ENCODE assay signal across 1 cellular context in the genomic region with DNA sequence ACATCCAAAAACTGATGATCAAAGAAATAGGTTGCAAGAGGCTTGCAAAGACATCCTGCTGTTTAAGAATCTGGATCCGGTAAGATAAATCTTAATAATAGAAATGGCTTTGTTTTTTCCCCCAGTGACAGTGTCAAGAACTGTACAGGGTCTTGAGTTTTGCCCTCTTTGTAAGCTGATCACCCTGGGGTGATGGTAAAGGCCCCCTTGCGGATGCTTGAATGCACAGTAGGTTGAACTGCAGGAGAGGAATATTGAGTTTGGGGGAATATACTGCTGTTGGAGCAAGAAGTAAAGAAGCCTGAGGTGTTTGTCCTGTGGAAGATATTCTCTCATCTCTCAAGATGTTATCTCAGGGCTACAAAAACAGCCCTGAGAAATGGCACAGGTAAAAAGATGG.
TF ChIP-seq lines count a peak whose summit lies in the region.

No MANE protein-coding gene starts in this region.

TF ChIP-seq in K562, 482 proteins besides CTCF, POLR2A, EP300 and RAD21:
- TF ChIP-seq, protein P1, sequence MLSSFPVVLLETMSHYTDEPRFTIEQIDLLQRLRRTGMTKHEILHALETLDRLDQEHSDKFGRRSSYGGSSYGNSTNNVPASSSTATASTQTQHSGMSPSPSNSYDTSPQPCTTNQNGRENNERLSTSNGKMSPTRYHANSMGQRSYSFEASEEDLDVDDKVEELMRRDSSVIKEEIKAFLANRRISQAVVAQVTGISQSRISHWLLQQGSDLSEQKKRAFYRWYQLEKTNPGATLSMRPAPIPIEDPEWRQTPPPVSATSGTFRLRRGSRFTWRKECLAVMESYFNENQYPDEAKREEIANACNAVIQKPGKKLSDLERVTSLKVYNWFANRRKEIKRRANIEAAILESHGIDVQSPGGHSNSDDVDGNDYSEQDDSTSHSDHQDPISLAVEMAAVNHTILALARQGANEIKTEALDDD (IDR thresholded peaks at IDR 0.05), result 0 out of 2 replicates have a peak, but pooled peaks have one; percentile 9
- TF ChIP-seq, protein P2, sequence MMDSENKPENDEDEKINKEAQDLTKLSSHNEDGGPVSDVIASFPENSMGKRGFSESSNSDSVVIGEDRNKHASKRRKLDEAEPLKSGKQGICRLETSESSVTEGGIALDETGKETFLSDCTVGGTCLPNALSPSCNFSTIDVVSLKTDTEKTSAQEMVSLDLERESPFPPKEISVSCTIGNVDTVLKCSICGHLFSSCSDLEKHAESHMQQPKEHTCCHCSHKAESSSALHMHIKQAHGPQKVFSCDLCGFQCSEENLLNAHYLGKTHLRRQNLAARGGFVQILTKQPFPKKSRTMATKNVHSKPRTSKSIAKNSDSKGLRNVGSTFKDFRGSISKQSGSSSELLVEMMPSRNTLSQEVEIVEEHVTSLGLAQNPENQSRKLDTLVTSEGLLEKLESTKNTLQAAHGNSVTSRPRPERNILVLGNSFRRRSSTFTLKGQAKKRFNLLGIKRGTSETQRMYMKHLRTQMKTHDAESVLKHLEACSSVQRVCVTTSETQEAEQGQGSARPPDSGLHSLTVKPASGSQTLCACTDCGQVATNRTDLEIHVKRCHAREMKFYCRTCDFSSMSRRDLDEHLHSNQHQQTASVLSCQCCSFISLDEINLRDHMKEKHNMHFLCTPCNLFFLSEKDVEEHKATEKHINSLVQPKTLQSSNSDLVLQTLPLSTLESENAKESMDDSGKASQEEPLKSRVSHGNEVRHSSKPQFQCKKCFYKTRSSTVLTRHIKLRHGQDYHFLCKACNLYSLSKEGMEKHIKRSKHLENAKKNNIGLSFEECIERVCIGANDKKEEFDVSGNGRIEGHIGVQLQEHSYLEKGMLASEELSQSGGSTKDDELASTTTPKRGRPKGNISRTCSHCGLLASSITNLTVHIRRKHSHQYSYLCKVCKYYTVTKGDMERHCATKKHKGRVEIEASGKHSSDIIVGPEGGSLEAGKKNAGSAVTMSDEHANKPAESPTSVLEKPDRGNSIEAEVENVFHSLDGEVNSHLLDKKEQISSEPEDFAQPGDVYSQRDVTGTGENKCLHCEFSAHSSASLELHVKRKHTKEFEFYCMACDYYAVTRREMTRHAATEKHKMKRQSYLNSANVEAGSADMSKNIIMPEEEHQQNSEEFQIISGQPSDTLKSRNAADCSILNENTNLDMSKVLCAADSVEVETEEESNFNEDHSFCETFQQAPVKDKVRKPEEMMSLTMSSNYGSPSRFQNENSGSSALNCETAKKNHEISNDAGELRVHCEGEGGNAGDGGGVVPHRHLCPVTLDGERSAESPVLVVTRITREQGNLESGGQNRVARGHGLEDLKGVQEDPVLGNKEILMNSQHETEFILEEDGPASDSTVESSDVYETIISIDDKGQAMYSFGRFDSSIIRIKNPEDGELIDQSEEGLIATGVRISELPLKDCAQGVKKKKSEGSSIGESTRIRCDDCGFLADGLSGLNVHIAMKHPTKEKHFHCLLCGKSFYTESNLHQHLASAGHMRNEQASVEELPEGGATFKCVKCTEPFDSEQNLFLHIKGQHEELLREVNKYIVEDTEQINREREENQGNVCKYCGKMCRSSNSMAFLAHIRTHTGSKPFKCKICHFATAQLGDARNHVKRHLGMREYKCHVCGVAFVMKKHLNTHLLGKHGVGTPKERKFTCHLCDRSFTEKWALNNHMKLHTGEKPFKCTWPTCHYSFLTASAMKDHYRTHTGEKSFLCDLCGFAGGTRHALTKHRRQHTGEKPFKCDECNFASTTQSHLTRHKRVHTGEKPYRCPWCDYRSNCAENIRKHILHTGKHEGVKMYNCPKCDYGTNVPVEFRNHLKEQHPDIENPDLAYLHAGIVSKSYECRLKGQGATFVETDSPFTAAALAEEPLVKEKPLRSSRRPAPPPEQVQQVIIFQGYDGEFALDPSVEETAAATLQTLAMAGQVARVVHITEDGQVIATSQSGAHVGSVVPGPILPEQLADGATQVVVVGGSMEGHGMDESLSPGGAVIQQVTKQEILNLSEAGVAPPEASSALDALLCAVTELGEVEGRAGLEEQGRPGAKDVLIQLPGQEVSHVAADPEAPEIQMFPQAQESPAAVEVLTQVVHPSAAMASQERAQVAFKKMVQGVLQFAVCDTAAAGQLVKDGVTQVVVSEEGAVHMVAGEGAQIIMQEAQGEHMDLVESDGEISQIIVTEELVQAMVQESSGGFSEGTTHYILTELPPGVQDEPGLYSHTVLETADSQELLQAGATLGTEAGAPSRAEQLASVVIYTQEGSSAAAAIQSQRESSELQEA (IDR thresholded peaks at IDR 0.05; ENCODE audit: low read depth), result no peak
